18 cellular contexts compared by ENCODE assay signal in genomic region chr11:107769189-107769588, GRCh38. TPM values are rescaled to one million over a fixed set of nuclear protein-coding genes. Genes with fewer than 3 reads are reported as not detected.
DNase-seq lines count a peak whose midpoint lies in the region; ATAC-seq and TF ChIP-seq lines count a peak whose summit lies in the region.
"Had no signal": no experiment of that assay in that cellular context is flagged by ENCODE, and none has a peak within 500 bp of the region (broad histone marks: within the 10 kb centered on the region; RNA-seq: fewer than 3 reads in every experiment).

No MANE protein-coding gene starts in this region.

- H3K4me3 Mint-ChIP-seq in stimulated activated naive CD8-positive, alpha-beta T cell treated with anti-CD3 and anti-CD28 coated beads, Interleukin-15, amount 100 ng/mL, for 72 hours: no peak overlapping the region
- H3K4me3 Mint-ChIP-seq: activated B cell treated with CpG ODN at 0.5 μM for 24 hours had no signal

- H3K9me3 Mint-ChIP-seq in stimulated activated naive CD8-positive, alpha-beta T cell treated with anti-CD3 and anti-CD28 coated beads, Interleukin-15, amount 100 ng/mL, for 72 hours: no peaks in the 10 kb centered on the region
- H3K9me3 Mint-ChIP-seq: activated B cell treated with CpG ODN at 0.5 μM for 24 hours had no signal

- intact Hi-C loops in heart right ventricle (cut with DNase I): no loop called here
- intact Hi-C loops in Right ventricle myocardium inferior (cut with DNase I): no loop called here

- H3K4me3 ChIP-seq in heart right ventricle (no peak overlapping the region), fibroblast of the aortic adventitia (ENCODE audit: low read depth, low read length) (no peak overlapping the region)
- H3K4me3 ChIP-seq: BLaER1 treated with 17β-estradiol and CSF1 and Interleukin-3, amounts not matched to agents 10 nM and 100 nM; coronary artery; lower lobe of right lung; testis had no signal

- no peaks in the 10 kb centered on the region for H3K9me3 ChIP-seq in heart right ventricle
- H3K9me3 ChIP-seq: BLaER1 treated with 17β-estradiol and CSF1 and Interleukin-3, amounts not matched to agents 10 nM and 100 nM; lower lobe of right lung; testis had no signal

- H3K27me3 ChIP-seq in heart right ventricle: peaks cover 0 to 10% (median 0%) of the 10 kb centered on the region in 7 donors
- H3K27me3 ChIP-seq: BLaER1 treated with 17β-estradiol and CSF1 and Interleukin-3, amounts not matched to agents 10 nM and 100 nM; testis had no signal

- no peaks in the 10 kb centered on the region for H3K36me3 ChIP-seq in heart right ventricle
- H3K36me3 ChIP-seq: BLaER1 treated with 17β-estradiol and CSF1 and Interleukin-3, amounts not matched to agents 10 nM and 100 nM; lower lobe of right lung had no signal

- TF ChIP-seq CTCF in heart right ventricle (IDR thresholded peaks at IDR 0.05) (no peak), fibroblast of the aortic adventitia (IDR thresholded peaks at IDR 0.05; ENCODE audit: insufficient read depth, low read length) (no peak)

- H3K4me1 Mint-ChIP-seq in stimulated activated naive CD8-positive, alpha-beta T cell treated with anti-CD3 and anti-CD28 coated beads, Interleukin-15, amount 100 ng/mL, for 72 hours: no peaks in the 10 kb centered on the region
- H3K4me1 Mint-ChIP-seq: activated B cell treated with CpG ODN at 0.5 μM for 24 hours had no signal

- DNase-seq in heart right ventricle (no peak), Right ventricle myocardium inferior (ENCODE audit: missing footprints) (no peak), RPMI7951 (ENCODE audit: low read depth) (peak; percentile 88), fibroblast of the aortic adventitia (ENCODE audit: low read depth) (peak; percentile 44), NCI-H1694 (lab: John Stamatoyannopoulos, UW) (no peak), UCSD-AML1 (lab: John Stamatoyannopoulos, UW; ENCODE audit: unreplicated experiment) (no peak)
- DNase-seq in stimulated activated naive CD8-positive, alpha-beta T cell treated with anti-CD3 and anti-CD28 coated beads, Interleukin-15, amount 100 ng/mL, for 72 hours: no peak
- DNase-seq in stimulated activated CD4-positive, alpha-beta T cell treated with anti-CD3 and anti-CD28 coated beads, Interleukin-4, amount 100 ng/mL, for 1 hour: no peak
- DNase-seq: activated B cell treated with CpG ODN at 0.5 μM for 24 hours; activated effector memory CD4-positive, alpha-beta T cell treated with Interleukin-2 at 50 U/mL for 16 hours; lower lobe of right lung; NCI-H345; testis had no signal

- no peak overlapping the region for H3K27ac Mint-ChIP-seq in stimulated activated naive CD8-positive, alpha-beta T cell treated with anti-CD3 and anti-CD28 coated beads, Interleukin-15, amount 100 ng/mL, for 72 hours
- H3K27ac Mint-ChIP-seq: activated B cell treated with CpG ODN at 0.5 μM for 24 hours had no signal

- H3K27me3 Mint-ChIP-seq in stimulated activated naive CD8-positive, alpha-beta T cell treated with anti-CD3 and anti-CD28 coated beads, Interleukin-15, amount 100 ng/mL, for 72 hours: peaks cover 26% of the 10 kb centered on the region

- ATAC-seq in heart right ventricle: peak in 5 of 8 donors; percentile 31 to 75 (median 51)
- ATAC-seq in Right ventricle myocardium inferior: no peak
- ATAC-seq in stimulated activated naive CD8-positive, alpha-beta T cell treated with anti-CD3 and anti-CD28 coated beads, Interleukin-15, amount 100 ng/mL, for 72 hours: peak; percentile 54
- ATAC-seq: lower lobe of right lung had no signal

- WGBS in heart right ventricle, 2 donors: 35 to 38% methylated on average over 3 of the region's 3 CpGs

- peak overlapping the region in 1 of 10 donors; percentile 47 for H3K27ac ChIP-seq in heart right ventricle
- H3K27ac ChIP-seq: BLaER1 treated with 17β-estradiol and CSF1 and Interleukin-3, amounts not matched to agents 10 nM and 100 nM; coronary artery; lower lobe of right lung; testis had no signal

- peaks cover 0 to 5% (median 0%) of the 10 kb centered on the region in 9 donors for H3K4me1 ChIP-seq in heart right ventricle
- H3K4me1 ChIP-seq: lower lobe of right lung, testis had no signal

RNA-seq across cellular contexts. Expression of gene SLN, which starts 57.3 kb away (rescaled TPM):
- 10 to 100 TPM in 4 of 10 donors, 1 to 10 TPM in 5, under 1 TPM in 1; 0.93 to 44.4 (median 9.2) TPM for total RNA-seq in heart right ventricle
- 10 to 100 TPM in 1 of 2 donors, 1 to 10 TPM in 1; 3.0 to 15.6 TPM for polyA plus RNA-seq in heart right ventricle
- total RNA-seq in Right ventricle myocardium inferior: 23.2 TPM
- 0.68 TPM in 1 of 2 replicates, not detected in the other for total RNA-seq in RPMI7951 (2014; rRNA removed; shearing (Covaris generic))
- total RNA-seq in fibroblast of the aortic adventitia (ENCODE audit: low replicate concordance): not detected in 2 replicates
- total RNA-seq: activated B cell treated with CpG ODN at 0.5 μM for 24 hours, glomerular endothelial cell, H1, SK-MEL-5, testis had no signal
- polyA plus RNA-seq: H1 had no signal

Comparison
In these comparisons a context has a peak if more than half of its experiments do, and no peak if none do; other contexts are left out.
1. DNase-seq: peak in RPMI7951 (single experiment) and fibroblast of the aortic adventitia (single experiment); none in heart right ventricle (0 of 2), Right ventricle myocardium inferior (single experiment), stimulated activated naive CD8-positive, alpha-beta T cell treated with anti-CD3 and anti-CD28 coated beads, Interleukin-15, amount 100 ng/mL, for 72 hours (0 of 2), NCI-H1694 (single experiment), UCSD-AML1 (single experiment) and stimulated activated CD4-positive, alpha-beta T cell treated with anti-CD3 and anti-CD28 coated beads, Interleukin-4, amount 100 ng/mL, for 1 hour (single experiment).